ENCODE assay signal across 8 cellular contexts in the genomic region with DNA sequence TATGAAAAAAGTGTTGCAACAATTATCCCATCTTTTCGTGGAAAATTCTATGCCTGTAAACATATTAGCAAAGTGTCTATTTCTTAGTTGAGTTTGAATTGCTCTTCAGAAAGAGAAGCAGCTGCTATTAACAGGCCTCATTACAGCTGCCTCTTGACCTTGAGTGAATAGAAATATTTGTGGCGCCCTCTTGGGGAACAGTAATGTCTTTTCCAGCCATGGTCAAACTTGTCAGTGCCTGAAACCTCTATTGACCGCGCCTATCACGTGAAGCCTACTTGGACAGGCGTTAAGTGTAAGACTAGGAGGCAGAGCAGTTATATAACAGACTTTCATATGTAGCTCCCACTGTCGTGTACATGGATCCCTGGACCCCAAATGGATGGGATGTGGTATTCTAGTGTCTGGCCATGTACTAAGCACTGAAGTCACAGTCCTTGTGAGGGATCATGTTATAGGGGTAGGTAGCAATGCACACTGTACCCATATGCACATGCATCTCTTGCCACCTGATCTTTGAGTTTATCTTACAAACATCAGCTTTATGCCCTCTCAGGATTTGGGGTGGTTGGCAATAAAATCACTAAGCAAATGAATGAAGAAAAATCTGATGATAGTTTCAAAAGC.
A peak's percentile ranks its signal among the peaks of the same experiment; 100 is the strongest.
DNase-seq lines count a peak whose midpoint lies in the region; ATAC-seq and TF ChIP-seq lines count a peak whose summit lies in the region.

No MANE protein-coding gene starts in this region.

- ATAC-seq in GM18499 (IDR thresholded peaks at IDR 0.05; ENCODE audit: insufficient read depth, unreplicated experiment) (peak; percentile 81), HG02938 (IDR thresholded peaks at IDR 0.05; ENCODE audit: unreplicated experiment) (peak; percentile 95), left lobe of liver (peak; percentile 49)

- CTCF ChIA-PET in AG04449 (lab: Yijun Ruan, JAX), result interaction anchor here (0.6 to 1.7 kb wide), 13 partner anchors 8 to 515 kb away, joined by 3 to 7 read pairs (median 4); no protein-coding TSS in a partner anchor

- DNase-seq in AG04449 (ENCODE audit: low read depth, low spot score) (no peak), NCI-H2107 (lab: John Stamatoyannopoulos, UW) (peak; percentile 61), astrocyte of the hippocampus (ENCODE audit: low read depth, low spot score) (peak; percentile 46), left lobe of liver (ENCODE audit: low spot score) (no peak), cerebellum (ENCODE audit: low spot score) (no peak)
- no peak for DNase-seq in activated CD4-positive, alpha-beta T cell treated with anti-CD3 and anti-CD28 coated beads for 48 hours

- H3K4me3 ChIP-seq in AG04449 (ENCODE audit: low read depth, low read length), result no peak overlapping the region

- peak; percentile 32 for TF ChIP-seq CTCF in AG04449 (IDR thresholded peaks at IDR 0.05; ENCODE audit: insufficient read depth, low read length, missing control alignments)

- POLR2A ChIA-PET in AG04449 (lab: Yijun Ruan, JAX), result no interaction called here

Comparison
In these comparisons a context has a peak if more than half of its experiments do, and no peak if none do; other contexts are left out.
1. DNase-seq: peak in NCI-H2107 (single experiment) and astrocyte of the hippocampus (single experiment); none in AG04449 (single experiment), left lobe of liver (single experiment), cerebellum (single experiment) and activated CD4-positive, alpha-beta T cell treated with anti-CD3 and anti-CD28 coated beads for 48 hours (single experiment).
2. Peak in every context shown above with its lines, with median percentiles within 50 percentile points of each other: ATAC-seq.